ENCODE assay signal across 30 cellular contexts in the genomic region with DNA sequence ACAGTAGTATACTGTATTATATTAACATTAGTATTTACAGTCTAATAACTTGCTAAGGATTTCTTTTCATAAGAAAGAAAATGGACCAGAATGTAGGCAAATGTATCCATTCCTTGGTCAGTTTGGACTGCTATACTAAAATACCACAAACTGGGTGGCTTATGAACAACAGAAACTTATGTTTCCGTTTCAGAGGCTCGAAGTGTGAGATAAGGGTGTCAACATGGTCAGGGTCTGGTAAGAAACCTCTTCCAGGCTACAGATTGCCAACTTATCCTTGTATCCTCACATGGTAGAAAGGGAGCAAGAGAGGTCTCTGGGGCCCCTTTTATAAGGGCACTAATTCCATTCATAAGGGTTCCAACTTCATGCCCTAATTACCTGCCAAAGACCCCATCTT. TPM values are rescaled to one million over a fixed set of nuclear protein-coding genes. Genes with fewer than 3 reads are reported as not detected.
"Had no signal": no experiment of that assay in that cellular context is flagged by ENCODE, and none has a peak within 500 bp of the region (broad histone marks: within the 10 kb centered on the region; RNA-seq: fewer than 3 reads in every experiment).

No MANE protein-coding gene starts in this region.

- H3K27ac ChIP-seq: ascending aorta, breast epithelium, coronary artery, dorsolateral prefrontal cortex, esophagus muscularis mucosa, foreskin keratinocyte, gastrocnemius medialis, heart left ventricle, VCaP had no signal

- H3K27ac Mint-ChIP-seq: activated CD4-positive, alpha-beta T cell treated with anti-CD3 and anti-CD28 coated beads, Interleukin-2, amount 10 ng/mL, durations not matched to agents 7 days and 5 days; activated naive CD4-positive, alpha-beta T cell treated with anti-CD3 and anti-CD28 coated beads, Interleukin-2, amount 10 ng/mL, durations not matched to agents 7 days and 5 days; activated naive CD4-positive, alpha-beta T cell treated with anti-CD3 and anti-CD28 coated beads, Interleukin-2, amount 50 U/mL, for 72 hours; activated naive CD8-positive, alpha-beta T cell treated with anti-CD3 and anti-CD28 coated beads, Interleukin-2, amount 10 ng/mL, durations not matched to agents 7 days and 5 days; brain; dendritic cell treated with granulocyte-macrophage colony-stimulating factor and Interleukin-4, amounts not matched to agents 40 ng/mL and 50 ng/mL, for 4 days; WTC11 had no signal

- H3K4me3 ChIP-seq: ascending aorta, breast epithelium, cardiac muscle cell, coronary artery, dorsolateral prefrontal cortex, esophagus muscularis mucosa, gastrocnemius medialis, heart left ventricle had no signal

- H3K4me1 ChIP-seq: ascending aorta, breast epithelium, esophagus muscularis mucosa, gastrocnemius medialis, heart left ventricle had no signal

- H3K27me3 Mint-ChIP-seq: activated naive CD8-positive, alpha-beta T cell treated with anti-CD3 and anti-CD28 coated beads, Interleukin-2, amount 10 ng/mL, durations not matched to agents 7 days and 5 days; dendritic cell treated with granulocyte-macrophage colony-stimulating factor and Interleukin-4, amounts not matched to agents 40 ng/mL and 50 ng/mL, for 4 days had no signal

- DNase-seq: activated CD4-positive, alpha-beta memory T cell treated with anti-CD3 and anti-CD28 coated beads, Interleukin-2, amount 10 ng/mL, durations not matched to agents 7 days and 5 days; activated CD4-positive, alpha-beta T cell treated with anti-CD3 and anti-CD28 coated beads for 1 hour; activated CD4-positive, alpha-beta T cell treated with anti-CD3 and anti-CD28 coated beads for 4 hours; activated CD4-positive, alpha-beta T cell treated with anti-CD3 and anti-CD28 coated beads, Interleukin-2, amount 10 ng/mL, durations not matched to agents 7 days and 5 days; activated CD4-positive, alpha-beta T cell treated with anti-CD3 and anti-CD28 coated beads, Interleukin-2, amount 50 U/mL, for 4 hours; activated gamma-delta T cell; activated naive CD4-positive, alpha-beta T cell; activated naive CD4-positive, alpha-beta T cell treated with anti-CD3 and anti-CD28 coated beads, Interleukin-2, amount 10 ng/mL, durations not matched to agents 7 days and 5 days; activated naive CD8-positive, alpha-beta T cell treated with anti-CD3 and anti-CD28 coated beads, Interleukin-2, amount 10 ng/mL, durations not matched to agents 7 days and 5 days; activated T-cell treated with anti-CD3 and anti-CD28 coated beads, Interleukin-2, amount 50 U/mL, for 1 hour; activated T-cell treated with anti-CD3 and anti-CD28 coated beads, Interleukin-2, amount 50 U/mL, for 48 hours; central memory CD4-positive, alpha-beta T cell; dorsolateral prefrontal cortex; effector memory CD4-positive, alpha-beta T cell; erythroblast; foreskin keratinocyte; gastrocnemius medialis; glutamatergic neuron; heart left ventricle had no signal

- H3K9me3 Mint-ChIP-seq: brain; dendritic cell treated with granulocyte-macrophage colony-stimulating factor and Interleukin-4, amounts not matched to agents 40 ng/mL and 50 ng/mL, for 4 days had no signal

- H3K4me1 Mint-ChIP-seq: brain had no signal

- H3K4me3 Mint-ChIP-seq: activated CD4-positive, alpha-beta memory T cell treated with anti-CD3 and anti-CD28 coated beads, Interleukin-2, amount 10 ng/mL, durations not matched to agents 7 days and 5 days; activated CD4-positive, alpha-beta T cell treated with anti-CD3 and anti-CD28 coated beads, Interleukin-2, amount 10 ng/mL, durations not matched to agents 7 days and 5 days; activated naive CD4-positive, alpha-beta T cell treated with anti-CD3 and anti-CD28 coated beads, Interleukin-2, amount 10 ng/mL, durations not matched to agents 7 days and 5 days; activated naive CD8-positive, alpha-beta T cell treated with anti-CD3 and anti-CD28 coated beads, Interleukin-2, amount 10 ng/mL, durations not matched to agents 7 days and 5 days; brain; dendritic cell treated with granulocyte-macrophage colony-stimulating factor and Interleukin-4, amounts not matched to agents 40 ng/mL and 50 ng/mL, for 4 days; WTC11 had no signal

- H3K36me3 Mint-ChIP-seq: brain, WTC11 had no signal

- H3K27me3 ChIP-seq: ascending aorta, breast epithelium, cardiac muscle cell, esophagus muscularis mucosa, foreskin keratinocyte, gastrocnemius medialis had no signal

- H3K9me3 ChIP-seq: ascending aorta, breast epithelium, esophagus muscularis mucosa, gastrocnemius medialis, heart left ventricle had no signal

- ATAC-seq: activated naive CD4-positive, alpha-beta T cell treated with anti-CD3 and anti-CD28 coated beads, Interleukin-2, amount 50 U/mL, for 72 hours; foreskin keratinocyte; gastrocnemius medialis; heart left ventricle; WTC11 had no signal

- H3K36me3 ChIP-seq: ascending aorta, breast epithelium, cardiac muscle cell, esophagus muscularis mucosa, gastrocnemius medialis, heart left ventricle had no signal

RNA-seq across cellular contexts. Expression of a gene that starts 9.2 kb away (rescaled TPM):
- total RNA-seq: activated CD4-positive, alpha-beta T cell treated with anti-CD3 and anti-CD28 coated beads, Interleukin-2, amount 10 ng/mL, durations not matched to agents 7 days and 5 days; activated naive CD4-positive, alpha-beta T cell treated with anti-CD3 and anti-CD28 coated beads, Interleukin-2, amount 50 U/mL, for 72 hours; ascending aorta; WTC11 had no signal

RNA-seq across cellular contexts. Expression of a gene that starts 29.4 kb away (rescaled TPM):
- total RNA-seq: ascending aorta, cardiac muscle cell, cerebellum, foreskin keratinocyte, WTC11 had no signal
- polyA plus RNA-seq: cardiac muscle cell, foreskin keratinocyte had no signal
